ENCODE assay signal across 8 cellular contexts in genomic region chr17:65593870-65594584, GRCh38. TPM values are rescaled to one million over a fixed set of nuclear protein-coding genes. Genes with fewer than 3 reads are reported as not detected.
DNase-seq lines count a peak whose midpoint lies in the region; ATAC-seq and TF ChIP-seq lines count a peak whose summit lies in the region.

No MANE protein-coding gene starts in this region.

- peak overlapping the region in 6 of 10 donors; percentile 16 to 33 (median 22) for H3K4me3 ChIP-seq in heart right ventricle
- peak overlapping the region; percentile 13 for H3K4me3 ChIP-seq in hepatocyte
- H3K4me3 ChIP-seq in thymus (ENCODE audit: low read length): peak overlapping the region; percentile 23

- DNase-seq in heart right ventricle (no peak), Right ventricle myocardium inferior (ENCODE audit: missing footprints) (no peak), hepatocyte (ENCODE audit: low spot score) (peak; percentile 30), immature natural killer cell (no peak), NCI-H1105 (lab: John Stamatoyannopoulos, UW) (no peak), DMS79 (lab: John Stamatoyannopoulos, UW) (no peak)
- DNase-seq in activated CD8-positive, alpha-beta T cell treated with anti-CD3 and anti-CD28 coated beads, Interleukin-2, amount 10 ng/mL, durations not matched to agents 7 days and 5 days: no peak

- H3K27me3 ChIP-seq in heart right ventricle (no peaks in the 10 kb centered on the region), hepatocyte (no peaks in the 10 kb centered on the region), thymus (ENCODE audit: control insufficient read depth, insufficient read depth) (no peaks in the 10 kb centered on the region)

- H3K36me3 ChIP-seq in heart right ventricle (no peaks in the 10 kb centered on the region), hepatocyte (replicated peaks; ENCODE audit: insufficient read depth, low read depth) (no peaks in the 10 kb centered on the region), thymus (ENCODE audit: control insufficient read depth, insufficient read depth) (no peaks in the 10 kb centered on the region)

- H4K20me1 ChIP-seq in hepatocyte (ENCODE audit: insufficient read depth, poor library complexity, severe bottlenecking): no peaks in the 10 kb centered on the region

- POLR2A ChIA-PET in activated CD8-positive, alpha-beta T cell treated with anti-CD3 and anti-CD28 coated beads, Interleukin-2, amount 10 ng/mL, durations not matched to agents 7 days and 5 days (lab: Charles Lee): interaction anchor here (1.1 kb wide), 1 partner anchor 9 kb away, joined by 3 read pairs; no protein-coding TSS in a partner anchor

- peak in 1 of 8 donors; percentile 38 for ATAC-seq in heart right ventricle
- ATAC-seq in Right ventricle myocardium inferior: no peak
- peak; percentile 58 for ATAC-seq in activated CD8-positive, alpha-beta T cell treated with anti-CD3 and anti-CD28 coated beads, Interleukin-2, amount 10 ng/mL, durations not matched to agents 7 days and 5 days

- H3K27ac ChIP-seq in heart right ventricle (peak overlapping the region in 1 of 10 donors; percentile 36), hepatocyte (peak overlapping the region; percentile 63), thymus (ENCODE audit: low read depth) (peak overlapping the region; percentile 15)

- CTCF ChIA-PET in activated CD8-positive, alpha-beta T cell treated with anti-CD3 and anti-CD28 coated beads, Interleukin-2, amount 10 ng/mL, durations not matched to agents 7 days and 5 days (lab: Charles Lee): interaction anchor here (1.0 to 1.1 kb wide), 2 partner anchors 117 to 299 kb away, joined by 3 read pairs; no protein-coding TSS in a partner anchor

- H3K4me3 Mint-ChIP-seq in activated CD8-positive, alpha-beta T cell treated with anti-CD3 and anti-CD28 coated beads, Interleukin-2, amount 10 ng/mL, durations not matched to agents 7 days and 5 days: peak overlapping the region; percentile 63
- peak overlapping the region in 1 of 5 donors; percentile 15 for H3K4me3 Mint-ChIP-seq in immature natural killer cell

- TF ChIP-seq CTCF in heart right ventricle (IDR thresholded peaks at IDR 0.05): no peak
- no peak for TF ChIP-seq CTCF in hepatocyte (IDR thresholded peaks at IDR 0.05; ENCODE audit: poor library complexity)

- no peaks in the 10 kb centered on the region for H3K36me3 Mint-ChIP-seq in activated CD8-positive, alpha-beta T cell treated with anti-CD3 and anti-CD28 coated beads, Interleukin-2, amount 10 ng/mL, durations not matched to agents 7 days and 5 days (ENCODE audit: low read depth)
- H3K36me3 Mint-ChIP-seq in immature natural killer cell: no peaks in the 10 kb centered on the region

- H3K4me2 ChIP-seq in hepatocyte: peak overlapping the region; percentile 75

- H3K27me3 Mint-ChIP-seq in activated CD8-positive, alpha-beta T cell treated with anti-CD3 and anti-CD28 coated beads, Interleukin-2, amount 10 ng/mL, durations not matched to agents 7 days and 5 days (ENCODE audit: low read depth): peaks cover 2% of the 10 kb centered on the region
- H3K27me3 Mint-ChIP-seq in immature natural killer cell (ENCODE audit: low read depth in 3 of 3): peaks cover 2 to 11% (median 2%) of the 10 kb centered on the region in 3 donors

- H3K9me3 Mint-ChIP-seq in activated CD8-positive, alpha-beta T cell treated with anti-CD3 and anti-CD28 coated beads, Interleukin-2, amount 10 ng/mL, durations not matched to agents 7 days and 5 days (ENCODE audit: insufficient read depth): no peaks in the 10 kb centered on the region
- no peaks in the 10 kb centered on the region for H3K9me3 Mint-ChIP-seq in immature natural killer cell

- intact Hi-C loops in heart right ventricle (cut with DNase I) (no loop called here), Right ventricle myocardium inferior (cut with DNase I) (no loop called here)

- H3K27ac Mint-ChIP-seq in activated CD8-positive, alpha-beta T cell treated with anti-CD3 and anti-CD28 coated beads, Interleukin-2, amount 10 ng/mL, durations not matched to agents 7 days and 5 days: no peak overlapping the region
- H3K27ac Mint-ChIP-seq in immature natural killer cell: peak overlapping the region in 1 of 6 donors; percentile 3

- H3K9me2 ChIP-seq in hepatocyte (replicated peaks; ENCODE audit: insufficient read depth): no peaks in the 10 kb centered on the region

- H3K79me2 ChIP-seq in hepatocyte: no peaks in the 10 kb centered on the region

- peak overlapping the region; percentile 32 for H2AFZ ChIP-seq in hepatocyte

- WGBS in heart right ventricle, 2 donors: 42 to 53% methylated on average over 17 of the region's 17 CpGs
- WGBS in hepatocyte (ENCODE audit: low lambda C conversion rate, missing lambda C conversion rate): 17% methylated on average over 17 of the region's 17 CpGs
- 15% methylated on average over 17 of the region's 17 CpGs for WGBS in thymus

- peaks cover 28% of the 10 kb centered on the region for H3K4me1 Mint-ChIP-seq in activated CD8-positive, alpha-beta T cell treated with anti-CD3 and anti-CD28 coated beads, Interleukin-2, amount 10 ng/mL, durations not matched to agents 7 days and 5 days (ENCODE audit: low read depth)
- H3K4me1 Mint-ChIP-seq in immature natural killer cell: peaks cover 7 to 9% of the 10 kb centered on the region in 2 donors

- H3K4me1 ChIP-seq in heart right ventricle (peaks cover 0 to 7% (median 0%) of the 10 kb centered on the region in 9 donors), hepatocyte (ENCODE audit: insufficient read depth) (peaks cover 17% of the 10 kb centered on the region), thymus (ENCODE audit: control insufficient read depth, insufficient read depth, low read length) (peaks cover 14% of the 10 kb centered on the region)

- no peaks in the 10 kb centered on the region for H3K9me3 ChIP-seq in heart right ventricle
- H3K9me3 ChIP-seq in hepatocyte (ENCODE audit: low read depth): no peaks in the 10 kb centered on the region
- H3K9me3 ChIP-seq in thymus (ENCODE audit: control insufficient read depth): no peaks in the 10 kb centered on the region

RNA-seq across cellular contexts. Expression of gene AXIN2, which starts 32.6 kb away (rescaled TPM):
- total RNA-seq in heart right ventricle (10 to 100 TPM in 8 of 10 donors, 1 to 10 TPM in 2; 5.7 to 19.2 (median 13.7) TPM), Right ventricle myocardium inferior (22.2 TPM), hepatocyte (21.4 and 22.3 TPM in 2 replicates)
- polyA plus RNA-seq in heart right ventricle (1 to 10 TPM; 7.4 to 9.4 TPM), hepatocyte (11.3 and 15.4 TPM in 2 replicates), thymus (9.8 TPM), immature natural killer cell (under 1 TPM in 2 of 3 donors, not detected in 1; 0.57 to 0.94 TPM)
- total RNA-seq in activated CD8-positive, alpha-beta T cell treated with anti-CD3 and anti-CD28 coated beads, Interleukin-2, amount 10 ng/mL, durations not matched to agents 7 days and 5 days: 1 to 10 TPM; 4.7 to 5.3 TPM
